In genomic region chr3:18703798-18704197, GRCh38 we compare ENCODE assay signal across 24 cellular contexts.
"Had no signal": no experiment of that assay in that cellular context is flagged by ENCODE, and none has a peak within 500 bp of the region (broad histone marks: within the 10 kb centered on the region; RNA-seq: fewer than 3 reads in every experiment).

No MANE protein-coding gene starts in this region.

- H3K4me3 Mint-ChIP-seq: stimulated activated naive CD8-positive, alpha-beta T cell treated with anti-CD3 and anti-CD28 coated beads, Interleukin-15, Interleukin-2, amounts not matched to agents 100 ng/mL and 50 ng/mL, for 24 hours; type B pancreatic cell had no signal

- H3K9me3 ChIP-seq: ovary, right lobe of liver, uterus had no signal

- DNase-seq: activated CD4-positive, alpha-beta T cell treated with anti-CD3 and anti-CD28 coated beads for 48 hours; activated CD4-positive, CD25-positive, alpha-beta regulatory T cell; activated CD8-positive, alpha-beta memory T cell treated with anti-CD3 and anti-CD28 coated beads for 24 hours; activated CD8-positive, alpha-beta memory T cell treated with anti-CD3 and anti-CD28 coated beads, Interleukin-2, amount 50 U/mL, for 48 hours; activated gamma-delta T cell treated with Interleukin-2 at 50 U/mL for 16 hours; amygdala; central memory CD4-positive, alpha-beta T cell; left cardiac atrium; left ventricle myocardium superior; mucosa of descending colon; ovary; right lobe of liver; stimulated activated CD4-positive, alpha-beta T cell treated with anti-CD3 and anti-CD28 coated beads, Interleukin-2, amount 100 ng/mL, for 48 hours; substantia nigra; T-helper 1 cell; uterus had no signal

- H3K27ac Mint-ChIP-seq: progenitor cell of endocrine pancreas; stimulated activated naive CD8-positive, alpha-beta T cell treated with anti-CD3 and anti-CD28 coated beads, Interleukin-15, Interleukin-2, amounts not matched to agents 100 ng/mL and 50 ng/mL, for 24 hours; type B pancreatic cell had no signal

- ATAC-seq: gastroesophageal sphincter, left cardiac atrium, left ventricle myocardium superior, mucosa of descending colon, right lobe of liver had no signal

- H3K4me1 ChIP-seq: breast epithelium, gastroesophageal sphincter, right lobe of liver, uterus had no signal

- H3K36me3 ChIP-seq: breast epithelium, gastroesophageal sphincter, ovary, right lobe of liver, uterus had no signal

- H3K27me3 ChIP-seq: breast epithelium, gastroesophageal sphincter, hepatocyte, ovary, right lobe of liver, uterus had no signal

- H3K4me3 ChIP-seq: breast epithelium, gastroesophageal sphincter, hepatocyte, mucosa of descending colon, ovary, right lobe of liver, uterus had no signal

- H3K36me3 Mint-ChIP-seq: type B pancreatic cell had no signal

- H3K27ac ChIP-seq: breast epithelium, gastroesophageal sphincter, hepatocyte, ovary, right lobe of liver, uterus had no signal

- FAIRE-seq: endothelial cell of umbilical vein, keratinocyte had no signal

- H3K27me3 Mint-ChIP-seq: progenitor cell of endocrine pancreas; stimulated activated naive CD8-positive, alpha-beta T cell treated with anti-CD3 and anti-CD28 coated beads, Interleukin-15, Interleukin-2, amounts not matched to agents 100 ng/mL and 50 ng/mL, for 24 hours; type B pancreatic cell had no signal
